Comparison of ENCODE assay signal across 1 cellular context in the genomic region with DNA sequence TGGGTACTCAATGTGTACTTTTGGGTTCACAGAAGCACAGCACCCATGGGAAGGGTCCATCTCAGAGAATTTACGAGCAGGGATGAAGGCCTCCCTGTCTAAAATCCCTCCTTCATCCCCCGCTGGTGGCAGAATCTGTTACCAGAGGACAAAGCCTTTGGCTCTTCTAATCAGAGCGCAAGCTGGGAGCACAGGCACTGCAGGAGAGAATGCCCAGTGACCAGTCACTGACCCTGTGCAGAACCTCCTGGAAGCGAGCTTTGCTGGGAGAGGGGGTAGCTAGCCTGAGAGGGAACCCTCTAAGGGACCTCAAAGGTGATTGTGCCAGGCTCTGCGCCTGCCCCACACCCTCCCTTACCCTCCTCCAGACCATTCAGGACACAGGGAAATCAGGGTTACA.
TF ChIP-seq lines count a peak whose summit lies in the region.

No MANE protein-coding gene starts in this region.

TF ChIP-seq in IMR-90, 13 proteins besides CTCF, POLR2A, EP300 and RAD21:
- no peak for TF ChIP-seq BHLHE40 (IDR thresholded peaks at IDR 0.05; ENCODE audit: low read depth, low read length)
- TF ChIP-seq CHD1 (IDR thresholded peaks at IDR 0.05; ENCODE audit: low read depth, low read length) = no peak
- no peak for TF ChIP-seq RCOR1 (IDR thresholded peaks at IDR 0.05; ENCODE audit: insufficient replicate concordance, low read length)
- TF ChIP-seq NFE2L2 (IDR thresholded peaks at IDR 0.05; ENCODE audit: low read depth, low read length) = no peak
- no peak for TF ChIP-seq CEBPB (IDR thresholded peaks at IDR 0.05; ENCODE audit: low read depth, low read length)
- no peak for TF ChIP-seq MAFK (IDR thresholded peaks at IDR 0.05; ENCODE audit: low read depth, low read length)
- TF ChIP-seq MXI1 (IDR thresholded peaks at IDR 0.05; ENCODE audit: borderline replicate concordance, low read depth, low read length) = no peak
- no peak for TF ChIP-seq MAZ (IDR thresholded peaks at IDR 0.05; ENCODE audit: borderline replicate concordance, low read depth, low read length)
- TF ChIP-seq FOS (IDR thresholded peaks at IDR 0.05; ENCODE audit: low read depth, low read length) = no peak
- TF ChIP-seq RFX5 (IDR thresholded peaks at IDR 0.05; ENCODE audit: low read depth, low read length) = no peak
- TF ChIP-seq, protein P1, sequence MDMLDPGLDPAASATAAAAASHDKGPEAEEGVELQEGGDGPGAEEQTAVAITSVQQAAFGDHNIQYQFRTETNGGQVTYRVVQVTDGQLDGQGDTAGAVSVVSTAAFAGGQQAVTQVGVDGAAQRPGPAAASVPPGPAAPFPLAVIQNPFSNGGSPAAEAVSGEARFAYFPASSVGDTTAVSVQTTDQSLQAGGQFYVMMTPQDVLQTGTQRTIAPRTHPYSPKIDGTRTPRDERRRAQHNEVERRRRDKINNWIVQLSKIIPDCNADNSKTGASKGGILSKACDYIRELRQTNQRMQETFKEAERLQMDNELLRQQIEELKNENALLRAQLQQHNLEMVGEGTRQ (IDR thresholded peaks at IDR 0.05; ENCODE audit: low read depth, low read length) = no peak
- TF ChIP-seq ELK1 (IDR thresholded peaks at IDR 0.05; ENCODE audit: borderline replicate concordance, low read depth, low read length) = no peak
- TF ChIP-seq SMC3 (IDR thresholded peaks at IDR 0.05; ENCODE audit: low read depth, low read length) = no peak
